In the genomic region with DNA sequence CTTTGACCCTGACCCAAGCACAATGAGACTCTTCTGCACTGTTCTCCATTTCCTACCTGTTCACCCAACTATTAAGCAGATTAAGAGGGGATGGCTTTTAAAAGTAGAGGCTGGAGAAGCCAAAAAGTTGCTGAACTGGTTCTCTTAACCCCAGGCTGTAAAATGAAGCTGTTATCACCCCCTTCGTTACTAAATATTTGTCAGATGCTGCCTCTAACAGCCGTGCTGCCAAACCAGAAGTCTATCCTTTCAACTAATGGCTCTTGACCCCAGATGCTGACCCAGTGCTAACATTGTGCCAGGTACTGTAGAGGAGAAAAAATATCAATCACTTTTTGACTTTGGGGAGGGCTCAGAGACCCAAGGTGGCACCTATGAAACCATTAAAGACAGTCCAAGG, we compare ENCODE assay signal across 22 cellular contexts.
"Had no signal": no experiment of that assay in that cellular context is flagged by ENCODE, and none has a peak within 500 bp of the region (broad histone marks: within the 10 kb centered on the region; RNA-seq: fewer than 3 reads in every experiment).

No MANE protein-coding gene starts in this region.

- H3K27ac ChIP-seq: esophagus muscularis mucosa, right lobe of liver, skin epidermis had no signal

- H3K9me3 Mint-ChIP-seq: activated T-cell treated with anti-CD3 and anti-CD28 coated beads, Interleukin-2, amount 50 U/mL, for 72 hours; central memory CD8-positive, alpha-beta T cell; nephron; stimulated activated effector memory CD8-positive, alpha-beta T cell treated with anti-CD3 and anti-CD28 coated beads, Interleukin-12 subunit alpha, Interleukin-12 subunit beta, amount 100 ng/mL, for 72 hours; stimulated activated naive CD8-positive, alpha-beta T cell treated with anti-CD3 and anti-CD28 coated beads, Interleukin-15, Interleukin-2, amounts not matched to agents 100 ng/mL and 50 ng/mL, for 24 hours had no signal

- H3K4me1 ChIP-seq: right lobe of liver had no signal

- H3K36me3 Mint-ChIP-seq: activated CD8-positive, alpha-beta memory T cell treated with anti-CD3 and anti-CD28 coated beads, Interleukin-2, amount 10 ng/mL, durations not matched to agents 7 days and 5 days; activated naive CD8-positive, alpha-beta T cell; stimulated activated effector memory CD8-positive, alpha-beta T cell treated with anti-CD3 and anti-CD28 coated beads, Interleukin-12 subunit alpha, Interleukin-12 subunit beta, amount 100 ng/mL, for 72 hours had no signal

- H3K4me3 Mint-ChIP-seq: activated CD4-positive, alpha-beta T cell treated with anti-CD3 and anti-CD28 coated beads for 36 hours; activated CD8-positive, alpha-beta memory T cell treated with anti-CD3 and anti-CD28 coated beads, Interleukin-2, amount 10 ng/mL, durations not matched to agents 7 days and 5 days; activated CD8-positive, alpha-beta T cell treated with anti-CD3 and anti-CD28 coated beads, Interleukin-2, amount 10 ng/mL, durations not matched to agents 7 days and 5 days; activated naive CD8-positive, alpha-beta T cell; activated T-cell treated with anti-CD3 and anti-CD28 coated beads, Interleukin-2, amount 50 U/mL, for 72 hours; central memory CD8-positive, alpha-beta T cell; nephron; stimulated activated effector memory CD8-positive, alpha-beta T cell treated with anti-CD3 and anti-CD28 coated beads, Interleukin-12 subunit alpha, Interleukin-12 subunit beta, amount 100 ng/mL, for 72 hours; stimulated activated naive CD8-positive, alpha-beta T cell treated with anti-CD3 and anti-CD28 coated beads, Interleukin-15, Interleukin-2, amounts not matched to agents 100 ng/mL and 50 ng/mL, for 24 hours had no signal

- H3K4me1 Mint-ChIP-seq: central memory CD8-positive, alpha-beta T cell; nephron; stimulated activated effector memory CD8-positive, alpha-beta T cell treated with anti-CD3 and anti-CD28 coated beads, Interleukin-12 subunit alpha, Interleukin-12 subunit beta, amount 100 ng/mL, for 72 hours had no signal

- H3K9me3 ChIP-seq: esophagus muscularis mucosa, right lobe of liver had no signal

- DNase-seq: activated CD4-positive, alpha-beta T cell treated with anti-CD3 and anti-CD28 coated beads for 36 hours; activated CD4-positive, CD25-positive, alpha-beta regulatory T cell; activated CD8-positive, alpha-beta memory T cell treated with anti-CD3 and anti-CD28 coated beads, Interleukin-2, amount 10 ng/mL, durations not matched to agents 7 days and 5 days; activated CD8-positive, alpha-beta T cell treated with anti-CD3 and anti-CD28 coated beads, Interleukin-2, amount 10 ng/mL, durations not matched to agents 7 days and 5 days; activated naive CD4-positive, alpha-beta T cell; activated T-cell treated with anti-CD3 and anti-CD28 coated beads, Interleukin-2, amount 50 U/mL, for 72 hours; anterior cingulate cortex; dermis blood vessel endothelial cell; effector CD4-positive, alpha-beta T cell; foreskin melanocyte; kidney glomerular epithelial cell; right lobe of liver; stimulated activated CD4-positive, alpha-beta T cell treated with anti-CD3 and anti-CD28 coated beads, Interleukin-4, amount 100 ng/mL, for 24 hours; substantia nigra had no signal

- H3K27ac Mint-ChIP-seq: activated CD4-positive, alpha-beta T cell treated with anti-CD3 and anti-CD28 coated beads for 36 hours; activated CD8-positive, alpha-beta memory T cell treated with anti-CD3 and anti-CD28 coated beads, Interleukin-2, amount 10 ng/mL, durations not matched to agents 7 days and 5 days; activated CD8-positive, alpha-beta T cell treated with anti-CD3 and anti-CD28 coated beads, Interleukin-2, amount 10 ng/mL, durations not matched to agents 7 days and 5 days; activated naive CD8-positive, alpha-beta T cell; activated T-cell treated with anti-CD3 and anti-CD28 coated beads, Interleukin-2, amount 50 U/mL, for 72 hours; nephron; stimulated activated effector memory CD8-positive, alpha-beta T cell treated with anti-CD3 and anti-CD28 coated beads, Interleukin-12 subunit alpha, Interleukin-12 subunit beta, amount 100 ng/mL, for 72 hours; stimulated activated naive CD8-positive, alpha-beta T cell treated with anti-CD3 and anti-CD28 coated beads, Interleukin-15, Interleukin-2, amounts not matched to agents 100 ng/mL and 50 ng/mL, for 24 hours had no signal

- H3K36me3 ChIP-seq: esophagus muscularis mucosa, right lobe of liver had no signal

- H3K4me3 ChIP-seq: esophagus muscularis mucosa, right lobe of liver, skin epidermis had no signal

- ATAC-seq: activated CD4-positive, alpha-beta T cell treated with anti-CD3 and anti-CD28 coated beads for 36 hours; activated CD8-positive, alpha-beta memory T cell treated with anti-CD3 and anti-CD28 coated beads, Interleukin-2, amount 10 ng/mL, durations not matched to agents 7 days and 5 days; activated CD8-positive, alpha-beta T cell treated with anti-CD3 and anti-CD28 coated beads, Interleukin-2, amount 10 ng/mL, durations not matched to agents 7 days and 5 days; activated T-cell treated with anti-CD3 and anti-CD28 coated beads, Interleukin-2, amount 50 U/mL, for 72 hours; left lobe of liver; right lobe of liver; stimulated activated effector memory CD8-positive, alpha-beta T cell treated with anti-CD3 and anti-CD28 coated beads, Interleukin-12 subunit alpha, Interleukin-12 subunit beta, amount 100 ng/mL, for 72 hours had no signal
